In the genomic region with DNA sequence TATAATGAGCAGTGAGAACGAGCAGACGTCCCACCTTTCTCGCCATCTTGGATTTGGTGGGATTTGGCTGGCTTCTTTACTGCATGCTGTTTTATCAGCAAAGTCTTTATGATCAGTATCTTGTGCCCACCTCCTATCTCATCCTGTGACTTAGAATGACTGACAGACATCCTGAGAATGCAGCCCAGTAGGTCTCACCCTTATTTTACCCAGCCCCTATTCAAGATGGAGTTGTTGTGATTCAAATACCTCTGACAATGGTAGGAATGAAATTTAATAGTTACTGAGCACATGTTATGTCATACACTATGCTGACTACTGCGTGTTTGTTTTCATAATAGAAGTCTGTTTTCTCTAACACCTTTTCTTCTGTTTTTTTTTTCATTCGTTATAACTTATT, we compare ENCODE assay signal across 15 cellular contexts. TPM values are rescaled to one million over a fixed set of nuclear protein-coding genes. Genes with fewer than 3 reads are reported as not detected.
DNase-seq lines count a peak whose midpoint lies in the region; ATAC-seq, FAIRE-seq and TF ChIP-seq lines count a peak whose summit lies in the region.
"Had no signal": no experiment of that assay in that cellular context is flagged by ENCODE, and none has a peak within 500 bp of the region (broad histone marks: within the 10 kb centered on the region; RNA-seq: fewer than 3 reads in every experiment).

No MANE protein-coding gene starts in this region.

- H3K4me1 ChIP-seq in CD8-positive, alpha-beta memory T cell (ENCODE audit: insufficient read depth, low read length): peaks cover 19% of the 10 kb centered on the region
- peaks cover 0 to 7% of the 10 kb centered on the region in 2 experiments; a peak in 2 of 5 replicates for H3K4me1 ChIP-seq in K562 (replicated peaks in 1 of 2; ENCODE audit: control insufficient read depth in 2 of 2, insufficient read depth in 2 of 2, low read length in 2 of 2)

- no peaks in the 10 kb centered on the region for H3K27me3 ChIP-seq in CD8-positive, alpha-beta memory T cell (ENCODE audit: insufficient read depth, low read length, poor library complexity, severe bottlenecking)
- no peaks in the 10 kb centered on the region for H3K27me3 ChIP-seq in K562 (ENCODE audit: control insufficient read depth in 2 of 2, insufficient read depth in 2 of 2, low read length in 2 of 2)
- H3K27me3 ChIP-seq: neutrophil, stomach had no signal

- H3K27me3 Mint-ChIP-seq in CD8-positive, alpha-beta memory T cell: no peaks in the 10 kb centered on the region
- no peaks in the 10 kb centered on the region for H3K27me3 Mint-ChIP-seq in nephron progenitor cell (ENCODE audit: low read depth, poor library complexity)

- H3K9me1 ChIP-seq in K562 (ENCODE audit: control insufficient read depth, insufficient read depth, low read length): no peaks in the 10 kb centered on the region

- H3K4me3 Mint-ChIP-seq in CD8-positive, alpha-beta memory T cell: peak overlapping the region in 6 of 7 donors; percentile 8 to 90 (median 34)
- peak overlapping the region; percentile 95 for H3K4me3 Mint-ChIP-seq in nephron progenitor cell

- ATAC-seq in K562: no peak
- no peak for ATAC-seq in HG02885 (IDR thresholded peaks at IDR 0.05; ENCODE audit: poor library complexity, unreplicated experiment)
- ATAC-seq: esophagus mucosa had no signal

- no peak for TF ChIP-seq EP300 in K562 (IDR thresholded peaks at IDR 0.05; ENCODE audit: low read length)

- WGBS in K562 (ENCODE audit: insufficient coverage, low coverage, missing lambda C conversion rate): 59% methylated on average over 5 of the region's 5 CpGs

- H3K27ac ChIP-seq in CD8-positive, alpha-beta memory T cell (ENCODE audit: low read depth, low read length): no peak overlapping the region
- no peak overlapping the region for H3K27ac ChIP-seq in K562 (ENCODE audit: extremely low read depth, low read depth, low read length)
- H3K27ac ChIP-seq: coronary artery, left ventricle myocardium inferior, neutrophil, stomach had no signal

- H4K20me1 ChIP-seq in K562 (replicated peaks; ENCODE audit: control insufficient read depth, insufficient read depth, low read length): no peaks in the 10 kb centered on the region

- no peak overlapping the region for H2AFZ ChIP-seq in K562 (ENCODE audit: low read depth, low read length)

- BruUV-seq in K562 (replicated peaks; lab: Mats Ljungman, UMichigan): no TSS peak

- CTCF ChIA-PET in CD8-positive, alpha-beta memory T cell (lab: Charles Lee): no interaction called here
- CTCF ChIA-PET in K562 (lab: Yijun Ruan, JAX; ENCODE audit: low intra/inter-chr PET ratio): no interaction called here

- H3K9ac ChIP-seq in K562 (ENCODE audit: insufficient read depth in 1 of 2, low read depth in 2 of 2, low read length in 2 of 2): no peak overlapping the region

- H3K9me3 Mint-ChIP-seq in CD8-positive, alpha-beta memory T cell: no peaks in the 10 kb centered on the region
- no peaks in the 10 kb centered on the region for H3K9me3 Mint-ChIP-seq in nephron progenitor cell

- DNase-seq in CD8-positive, alpha-beta memory T cell: no peak
- DNase-seq in HFF-Myc (ENCODE audit: extremely low read depth, low read depth): no peak
- DNase-seq in K562 (ENCODE audit: extremely low read depth in 1 of 4, low spot score in 3 of 4): no peak
- DNase-seq in nephron progenitor cell: no peak
- no peak for DNase-seq in UCSD-AML1 (lab: John Stamatoyannopoulos, UW; ENCODE audit: unreplicated experiment)
- no peak for DNase-seq in middle frontal gyrus (ENCODE audit: extremely low spot score, low spot score)
- DNase-seq: hippocampal formation, left ventricle myocardium inferior, NCI-H2081 treated with DMSO at 0.1 percent for 48 hours, stomach had no signal

- H3K4me2 ChIP-seq in K562 (ENCODE audit: insufficient read depth, low read length): peak overlapping the region; percentile 27; the same call in 1 of the 2 replicates

- peaks cover 0 to 27% (median 3%) of the 10 kb centered on the region in 3 donors for H3K36me3 Mint-ChIP-seq in CD8-positive, alpha-beta memory T cell
- peaks cover 9% of the 10 kb centered on the region for H3K36me3 Mint-ChIP-seq in nephron progenitor cell (ENCODE audit: low read depth)

- peak overlapping the region in 2 of 8 donors; percentile 19 to 80 for H3K27ac Mint-ChIP-seq in CD8-positive, alpha-beta memory T cell
- H3K27ac Mint-ChIP-seq in nephron progenitor cell: no peak overlapping the region

- no peak for FAIRE-seq in K562 (lab: Jason Lieb, UNC)
- FAIRE-seq: small intestine had no signal

- TF ChIP-seq CTCF in HFF-Myc (IDR thresholded peaks at IDR 0.05; ENCODE audit: low read depth, low read length, missing control alignments): no peak
- TF ChIP-seq CTCF in K562 (IDR thresholded peaks at IDR 0.05 in 2 of 3, conservative IDR thresholded peaks at IDR 0.05 in 1 of 3; ENCODE audit: insufficient read depth in 2 of 3, low read depth in 1 of 3, low read length in 3 of 3): no peak
- no peak for TF ChIP-seq CTCF in nephron progenitor cell (IDR thresholded peaks at IDR 0.05)

- TF ChIP-seq RAD21 in K562 (CRISPR knock-in tag; conservative IDR thresholded peaks at IDR 0.05 in 1 of 2, IDR thresholded peaks at IDR 0.05 in 1 of 2): no peak

- in situ Hi-C loops in K562 (cut with MboI): no loop called here

- no peak for TF ChIP-seq POLR2A in K562 (conservative IDR thresholded peaks at IDR 0.05)

- no peaks in the 10 kb centered on the region for H3K9me3 ChIP-seq in CD8-positive, alpha-beta memory T cell (ENCODE audit: low read length)
- H3K9me3 ChIP-seq in K562 (replicated peaks; ENCODE audit: control insufficient read depth, insufficient read depth, low read depth, low read length): no peaks in the 10 kb centered on the region
- H3K9me3 ChIP-seq: left ventricle myocardium inferior, neutrophil, stomach had no signal

- H3K79me2 ChIP-seq in K562 (ENCODE audit: control insufficient read depth, insufficient read depth, low read length): peaks cover 48% of the 10 kb centered on the region

- H3K36me3 ChIP-seq in CD8-positive, alpha-beta memory T cell (ENCODE audit: insufficient read depth, low read length): no peaks in the 10 kb centered on the region
- H3K36me3 ChIP-seq in K562 (ENCODE audit: control insufficient read depth, insufficient read depth, low read length): peaks cover 16% of the 10 kb centered on the region; the same call in 2 of the 3 replicates
- H3K36me3 ChIP-seq: neutrophil, stomach had no signal

- intact Hi-C loops in K562 (cut with micrococcal nuclease): loop anchor here (10.0 kb wide), 1 partner anchor 1381 kb away; the partner anchor contains the start of genes GALNT4 and POC1B

- H3K4me3 ChIP-seq in CD8-positive, alpha-beta memory T cell (ENCODE audit: low read length): no peak overlapping the region
- H3K4me3 ChIP-seq in HFF-Myc (replicated peaks; ENCODE audit: low read depth, low read length): peak overlapping the region; percentile 95; the same call in 1 of the 2 replicates
- H3K4me3 ChIP-seq in K562: no peak overlapping the region
- H3K4me3 ChIP-seq: coronary artery, left ventricle myocardium inferior, stomach had no signal

- POLR2A ChIA-PET in CD8-positive, alpha-beta memory T cell (lab: Charles Lee): no interaction called here
- POLR2A ChIA-PET in K562 (lab: Yijun Ruan, JAX): no interaction called here

- peaks cover 40 to 74% (median 64%) of the 10 kb centered on the region in 3 donors for H3K4me1 Mint-ChIP-seq in CD8-positive, alpha-beta memory T cell
- peaks cover 43% of the 10 kb centered on the region for H3K4me1 Mint-ChIP-seq in nephron progenitor cell

TF ChIP-seq in K562, 482 proteins besides CTCF, POLR2A, EP300 and RAD21 (continues in another document):
- TF ChIP-seq NR4A1 (CRISPR knock-in tag; IDR thresholded peaks at IDR 0.05) (no peak), NR4A1 (tag; IDR thresholded peaks at IDR 0.05) (no peak)

RNA-seq across cellular contexts. Expression of gene TMTC3, which starts 1.9 kb away (rescaled TPM):
- 10 to 100 TPM in 1 of 2 experiments, 1 to 10 TPM in 1; 7.7 to 10.1 TPM for total RNA-seq in CD8-positive, alpha-beta memory T cell
- polyA plus RNA-seq in CD8-positive, alpha-beta memory T cell: 1.8 TPM
- 18.8 and 33.4 TPM in 2 replicates for total RNA-seq in K562 (2011; cell fraction: chromatin; rRNA removed; ENCODE audit: low replicate concordance)
- total RNA-seq in K562 (2011; cell fraction: nucleolus; rRNA removed): 5.5 and 5.9 TPM in 2 replicates
- 15.6 and 27.6 TPM in 2 replicates for total RNA-seq in K562 (2011; cell fraction: nucleoplasm; rRNA removed)
- total RNA-seq in K562 (2014; rRNA removed): 4.0 TPM in 2 replicates
- total RNA-seq in K562 (2014; rRNA removed; fragmentation: Illumina TruSeq; extraction: Trizol): 9.8 and 10.9 TPM in 2 replicates
- total RNA-seq in K562 (2015; rRNA removed; fragmentation: Illumina TruSeq; extraction: Trizol): 9.6 and 9.8 TPM in 2 replicates
- 9.1 and 10.0 TPM in 2 replicates for total RNA-seq in K562 (2021)
- 5.1 and 7.2 TPM in 2 replicates for polyA plus RNA-seq in K562 (2011; rRNA removed)
- 1.2 and 4.0 TPM in 2 replicates for polyA plus RNA-seq in K562 (2011; cell fraction: cytosol; rRNA removed)
- polyA plus RNA-seq in K562 (2011; cell fraction: nucleus; rRNA removed): 4.8 and 4.9 TPM in 2 replicates
- 1.2 and 1.7 TPM in 2 replicates for polyA plus RNA-seq in K562 (2012)
- polyA plus RNA-seq in K562 (2014; fragmentation: Illumina TruSeq; extraction: Trizol): 3.0 and 4.0 TPM in 2 replicates
- polyA plus RNA-seq in K562 (2014; fragmentation: Nextera tagmentation; extraction: Ambion mirVana): 1 to 10 TPM; 4.6 to 4.7 TPM
- 1.9 and 2.2 TPM in 2 replicates for polyA plus RNA-seq in K562 (2014; rRNA removed)
- 43.4 and 44.5 TPM in 2 replicates for polyA minus RNA-seq in K562 (2011; rRNA and poly(A)+ RNA removed)
- polyA minus RNA-seq in K562 (2011; cell fraction: cytosol; rRNA and poly(A)+ RNA removed): 11.2 and 12.5 TPM in 2 replicates
- polyA minus RNA-seq in K562 (2011; cell fraction: nucleus; rRNA and poly(A)+ RNA removed): 4.3 and 10.3 TPM in 2 replicates

RNA-seq across cellular contexts. Expression of gene CEP290, which starts 2.1 kb away (rescaled TPM):
- 10 to 100 TPM; 14.2 to 15.9 TPM for total RNA-seq in CD8-positive, alpha-beta memory T cell
- polyA plus RNA-seq in CD8-positive, alpha-beta memory T cell: 9.8 TPM
- 18.3 and 107 TPM in 2 replicates for total RNA-seq in K562 (2011; cell fraction: chromatin; rRNA removed; ENCODE audit: low replicate concordance)
- total RNA-seq in K562 (2011; cell fraction: nucleolus; rRNA removed): 8.3 and 11.3 TPM in 2 replicates
- 21.1 and 22.5 TPM in 2 replicates for total RNA-seq in K562 (2011; cell fraction: nucleoplasm; rRNA removed)
- 14.1 and 19.3 TPM in 2 replicates for total RNA-seq in K562 (2014; rRNA removed)
- total RNA-seq in K562 (2014; rRNA removed; fragmentation: Illumina TruSeq; extraction: Trizol): 19.4 and 23.0 TPM in 2 replicates
- 16.5 and 18.2 TPM in 2 replicates for total RNA-seq in K562 (2015; rRNA removed; fragmentation: Illumina TruSeq; extraction: Trizol)
- total RNA-seq in K562 (2021): 16.4 and 18.3 TPM in 2 replicates
- 5.8 and 8.0 TPM in 2 replicates for polyA plus RNA-seq in K562 (2011; rRNA removed)
- 4.8 TPM in 2 replicates for polyA plus RNA-seq in K562 (2011; cell fraction: cytosol; rRNA removed)
- 12.5 and 12.8 TPM in 2 replicates for polyA plus RNA-seq in K562 (2011; cell fraction: nucleus; rRNA removed)
- 5.5 and 5.9 TPM in 2 replicates for polyA plus RNA-seq in K562 (2012)
- 13.2 and 13.5 TPM in 2 replicates for polyA plus RNA-seq in K562 (2014; fragmentation: Illumina TruSeq; extraction: Trizol)
- polyA plus RNA-seq in K562 (2014; fragmentation: Nextera tagmentation; extraction: Ambion mirVana): 10 to 100 TPM in 1 of 2 experiments, 1 to 10 TPM in 1; 7.2 to 10.7 TPM
- 9.8 and 18.1 TPM in 2 replicates for polyA plus RNA-seq in K562 (2014; rRNA removed)
- 19.4 and 24.8 TPM in 2 replicates for polyA minus RNA-seq in K562 (2011; rRNA and poly(A)+ RNA removed)
- 6.3 and 6.9 TPM in 2 replicates for polyA minus RNA-seq in K562 (2011; cell fraction: cytosol; rRNA and poly(A)+ RNA removed)
- polyA minus RNA-seq in K562 (2011; cell fraction: nucleus; rRNA and poly(A)+ RNA removed): 32.4 and 42.7 TPM in 2 replicates
